ENCODE assay signal across 8 cellular contexts in the genomic region with DNA sequence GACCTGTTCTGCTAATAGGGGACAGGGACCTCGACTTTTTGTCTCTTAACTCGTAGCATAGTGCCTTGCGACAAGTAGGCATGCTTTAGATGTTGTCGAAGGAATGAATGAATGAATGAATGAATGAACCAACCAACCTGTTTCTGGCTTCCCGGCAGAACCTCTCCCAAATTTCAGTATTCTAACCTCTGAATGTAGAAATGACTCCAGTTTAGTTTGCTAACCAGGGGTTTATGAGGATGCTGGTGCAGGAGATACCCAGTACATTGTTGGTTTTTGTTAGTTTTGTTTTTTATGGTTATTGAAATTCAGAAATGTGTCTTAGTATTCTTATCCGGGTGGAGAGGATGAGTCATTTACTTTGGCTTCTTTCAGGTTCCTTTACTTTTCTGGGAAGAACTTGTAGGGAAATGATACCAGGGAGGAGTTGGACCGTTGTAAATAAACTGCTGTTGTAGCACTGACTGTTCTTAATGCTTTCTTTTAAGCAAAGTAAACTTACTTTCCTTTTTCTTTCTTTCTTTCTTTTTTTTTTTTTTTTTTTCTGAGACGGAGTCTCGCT. TPM values are rescaled to one million over a fixed set of nuclear protein-coding genes. Genes with fewer than 3 reads are reported as not detected.
DNase-seq lines count a peak whose midpoint lies in the region; ATAC-seq and TF ChIP-seq lines count a peak whose summit lies in the region.

No MANE protein-coding gene starts in this region.

- WGBS in adrenal gland, 4 donors: 51 to 63% (median 57%) methylated on average over 9 of the region's 9 CpGs
- WGBS in liver: 55% methylated on average over 9 of the region's 9 CpGs
- 50% methylated on average over 9 of the region's 9 CpGs for WGBS in urinary bladder

- H3K9me3 ChIP-seq in cardiac muscle cell (ENCODE audit: low read depth): no peaks in the 10 kb centered on the region
- no peaks in the 10 kb centered on the region for H3K9me3 ChIP-seq in adrenal gland (replicated peaks in 1 of 3)
- H3K9me3 ChIP-seq in liver (ENCODE audit: control insufficient read depth in 4 of 4, low read length in 3 of 4): no peaks in the 10 kb centered on the region

- H3K4me3 ChIP-seq in cardiac muscle cell (peak overlapping the region; percentile 59), adrenal gland (peak overlapping the region in 3 of 4 donors; percentile 35 to 76 (median 42)), liver (ENCODE audit: low read depth in 1 of 3, low read length in 3 of 3) (peak overlapping the region; percentile 65 to 99 (median 90)), urinary bladder (ENCODE audit: low read depth, low read length) (peak overlapping the region; percentile 65)

- ATAC-seq in Right ventricle myocardium superior (ENCODE audit: poor library complexity) (no peak), GM18867 (IDR thresholded peaks at IDR 0.05; ENCODE audit: unreplicated experiment) (no peak)

- TF ChIP-seq RAD21 in liver (IDR thresholded peaks at IDR 0.05): no peak

- H3K27me3 ChIP-seq in cardiac muscle cell (no peaks in the 10 kb centered on the region), adrenal gland (no peaks in the 10 kb centered on the region), liver (ENCODE audit: control insufficient read depth in 4 of 4, insufficient read depth in 4 of 4, low read length in 3 of 4) (no peaks in the 10 kb centered on the region)

- H3K27ac ChIP-seq in cardiac muscle cell (no peak overlapping the region), adrenal gland (peak overlapping the region in 3 of 5 donors; percentile 26 to 72 (median 34)), liver (ENCODE audit: low read depth in 1 of 2, low read length in 2 of 2) (peak overlapping the region in 1 of 2 donors; percentile 71), urinary bladder (ENCODE audit: low read depth) (no peak overlapping the region)

- H3K9ac ChIP-seq in liver (ENCODE audit: low read depth in 1 of 2, low read length in 2 of 2): peak overlapping the region in 1 of 2 donors; percentile 28

- TF ChIP-seq CTCF in cardiac muscle cell (IDR thresholded peaks at IDR 0.05; ENCODE audit: low read depth, low read length) (no peak), adrenal gland (IDR thresholded peaks at IDR 0.05) (no peak), liver (IDR thresholded peaks at IDR 0.05; ENCODE audit: low read depth, low read length, missing input control) (no peak)

- no peaks in the 10 kb centered on the region for H3K36me3 ChIP-seq in cardiac muscle cell
- no peaks in the 10 kb centered on the region for H3K36me3 ChIP-seq in adrenal gland (replicated peaks in 1 of 2)
- no peaks in the 10 kb centered on the region for H3K36me3 ChIP-seq in liver (ENCODE audit: control insufficient read depth in 4 of 4, insufficient read depth in 3 of 4, low read depth in 1 of 4, low read length in 3 of 4)
- H3K36me3 ChIP-seq in urinary bladder (ENCODE audit: insufficient read depth): no peaks in the 10 kb centered on the region

- TF ChIP-seq POLR2A in adrenal gland (IDR thresholded peaks at IDR 0.05): no peak

- DNase-seq in cardiac muscle cell (ENCODE audit: low read depth in 1 of 2, low spot score in 1 of 2) (peak in 1 of 2 donors; percentile 23), Right ventricle myocardium superior (no peak), adrenal gland (no peak), NCI-H2171 treated with DMSO at 0.1 percent for 48 hours (lab: John Stamatoyannopoulos, UW) (no peak), NCI-H510A treated with DMSO at 0.1 percent for 48 hours (lab: John Stamatoyannopoulos, UW) (no peak)

- intact Hi-C loops in Right ventricle myocardium superior (cut with DNase I): no loop called here
- intact Hi-C loops in adrenal gland (cut with DNase I): no loop called here

- no peaks in the 10 kb centered on the region for H3K4me1 ChIP-seq in cardiac muscle cell (ENCODE audit: low read depth)
- H3K4me1 ChIP-seq in adrenal gland (replicated peaks in 1 of 2): peaks cover 3 to 12% of the 10 kb centered on the region in 2 donors
- peaks cover 4 to 18% (median 11%) of the 10 kb centered on the region in 4 donors for H3K4me1 ChIP-seq in liver (ENCODE audit: control insufficient read depth in 4 of 4, insufficient read depth in 4 of 4, low read length in 3 of 4)
- H3K4me1 ChIP-seq in urinary bladder (ENCODE audit: insufficient read depth): peaks cover 3% of the 10 kb centered on the region

TF ChIP-seq in liver, 16 proteins besides CTCF, POLR2A, EP300 and RAD21:
- TF ChIP-seq NR2F2 (IDR thresholded peaks at IDR 0.05): no peak
- TF ChIP-seq FOXA1 (IDR thresholded peaks at IDR 0.05): no peak
- TF ChIP-seq REST (IDR thresholded peaks at IDR 0.05): no peak
- TF ChIP-seq GABPA (IDR thresholded peaks at IDR 0.05 in 1 of 2, conservative IDR thresholded peaks at IDR 0.05 in 1 of 2): no peak
- no peak for TF ChIP-seq JUND (IDR thresholded peaks at IDR 0.05)
- TF ChIP-seq FOXA2 (IDR thresholded peaks at IDR 0.05): no peak
- no peak for TF ChIP-seq SP1 (IDR thresholded peaks at IDR 0.05)
- no peak for TF ChIP-seq RXRA (IDR thresholded peaks at IDR 0.05)
- no peak for TF ChIP-seq YY1 (IDR thresholded peaks at IDR 0.05)
- no peak for TF ChIP-seq MAX (IDR thresholded peaks at IDR 0.05)
- no peak for TF ChIP-seq HNF4G (IDR thresholded peaks at IDR 0.05)
- TF ChIP-seq ZBTB33 (IDR thresholded peaks at IDR 0.05): no peak
- no peak for TF ChIP-seq EGR1 (IDR thresholded peaks at IDR 0.05; ENCODE audit: low read depth in 2 of 2)
- no peak for TF ChIP-seq TAF1 (conservative IDR thresholded peaks at IDR 0.05)
- TF ChIP-seq HNF4A (conservative IDR thresholded peaks at IDR 0.05): no peak
TF ChIP-seq in liver: peak in this region for 0.

RNA-seq across cellular contexts. Expression of gene EHHADH, which starts 29.6 kb away (rescaled TPM):
- total RNA-seq in cardiac muscle cell (5.4 and 7.7 TPM in 2 replicates), Right ventricle myocardium superior (18.7 TPM), adrenal gland (1 to 10 TPM; 2.4 to 7.8 (median 6.3) TPM), liver (100 to 1,000 TPM in 1 of 2 donors, 10 to 100 TPM in 1; 44.3 to 378 TPM), urinary bladder (3.4 TPM)
- polyA plus RNA-seq in cardiac muscle cell (3.8 and 4.4 TPM in 2 replicates), adrenal gland (1 to 10 TPM; 1.6 to 3.1 (median 1.7) TPM), liver (100 to 1,000 TPM in 1 of 2 donors, 10 to 100 TPM in 1; 72.5 to 117 TPM), urinary bladder (5.1 TPM)

Comparison
In these comparisons a context has a peak if more than half of its experiments do, and no peak if none do; other contexts are left out.
1. H3K27ac ChIP-seq: peak in adrenal gland (3 of 5); none in cardiac muscle cell (single experiment) and urinary bladder (single experiment).
2. Peak in every context shown above with its lines, with median percentiles within 50 percentile points of each other: H3K4me3 ChIP-seq.